10 cellular contexts compared by ENCODE assay signal in the genomic region with DNA sequence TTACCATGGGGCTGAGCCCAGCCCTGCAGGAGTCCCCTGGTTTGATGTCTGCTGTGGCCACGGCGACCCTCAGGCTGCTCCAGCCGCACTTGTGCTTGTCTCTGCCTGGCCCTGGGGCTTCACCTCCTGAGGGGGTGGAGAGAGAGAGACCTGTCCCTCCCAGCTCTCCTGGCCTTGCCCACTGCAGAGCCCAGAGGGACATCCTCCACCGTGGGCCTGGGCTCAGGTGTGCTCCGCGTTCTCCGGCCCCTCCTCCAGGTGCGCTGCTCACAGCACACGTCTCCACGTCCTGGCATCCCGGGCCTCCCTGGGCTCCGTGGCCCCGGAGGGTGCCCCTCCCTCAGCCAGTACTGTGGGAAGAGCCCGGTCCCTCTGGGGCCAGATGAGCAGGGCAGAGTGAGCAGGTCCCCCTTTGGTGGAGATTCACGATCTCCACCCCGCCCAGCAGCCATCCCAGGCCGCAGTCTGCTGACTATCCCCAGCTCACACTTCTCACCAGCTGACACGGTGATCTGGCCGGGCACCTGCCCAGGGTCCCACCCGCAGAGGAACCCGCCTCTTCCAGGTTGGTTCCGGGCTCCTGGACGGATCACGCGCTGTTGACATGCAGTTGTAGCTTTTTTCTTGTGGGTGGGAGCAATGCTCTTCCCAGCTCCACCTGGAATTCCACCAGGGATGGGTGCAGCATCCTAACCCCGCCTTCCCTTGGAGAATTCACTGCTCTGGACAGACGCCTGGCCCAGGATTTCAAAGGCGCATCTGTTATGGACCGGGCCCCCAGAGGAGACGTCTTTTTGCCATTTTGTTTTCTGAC. TPM values are rescaled to one million over a fixed set of nuclear protein-coding genes. Genes with fewer than 3 reads are reported as not detected.
DNase-seq lines count a peak whose midpoint lies in the region; ATAC-seq, FAIRE-seq and TF ChIP-seq lines count a peak whose summit lies in the region.
"Had no signal": no experiment of that assay in that cellular context is flagged by ENCODE, and none has a peak within 500 bp of the region (broad histone marks: within the 10 kb centered on the region; RNA-seq: fewer than 3 reads in every experiment).

No MANE protein-coding gene starts in this region.

- H3K4me1 ChIP-seq in Peyer's patch (peaks cover 0 to 17% (median 0%) of the 10 kb centered on the region in 4 donors), iPS-15b (ENCODE audit: control insufficient read depth, insufficient read depth, low read length) (no peaks in the 10 kb centered on the region)

- H3K4me3 ChIP-seq in Peyer's patch (no peak overlapping the region), iPS-15b (ENCODE audit: low read depth, low read length) (no peak overlapping the region)
- H3K4me3 ChIP-seq: thoracic aorta had no signal

- H3K27me3 ChIP-seq in Peyer's patch (no peaks in the 10 kb centered on the region), iPS-15b (ENCODE audit: control insufficient read depth, insufficient read depth, low read length) (no peaks in the 10 kb centered on the region)

- intact Hi-C loops in posterior vena cava (cut with DNase I): loop anchor here in 1 of 2 donors (2.0 kb wide), 1 partner anchor 15 kb away; no protein-coding TSS in a partner anchor

- ATAC-seq in GM18909 (IDR thresholded peaks at IDR 0.05; ENCODE audit: poor library complexity, unreplicated experiment): no peak
- no peak for ATAC-seq in HG03196 (IDR thresholded peaks at IDR 0.05; ENCODE audit: unreplicated experiment)

- H3K27ac ChIP-seq in Peyer's patch: peak overlapping the region in 3 of 4 donors; percentile 10 to 86 (median 65)

- H3K36me3 ChIP-seq in Peyer's patch: no peaks in the 10 kb centered on the region
- H3K36me3 ChIP-seq in iPS-15b (ENCODE audit: control insufficient read depth, insufficient read depth, low read length): no peaks in the 10 kb centered on the region
- H3K36me3 ChIP-seq: thoracic aorta had no signal

- H3K9me3 ChIP-seq in Peyer's patch (no peaks in the 10 kb centered on the region), iPS-15b (ENCODE audit: control insufficient read depth, insufficient read depth, low read length) (no peaks in the 10 kb centered on the region)
- H3K9me3 ChIP-seq: thoracic aorta had no signal

- peak overlapping the region; percentile 12 for H3K9ac ChIP-seq in iPS-15b (ENCODE audit: low read depth, low read length)

- DNase-seq in H54 (ENCODE audit: insufficient read length, low spot score): peak; percentile 71
- peak in 2 of 3 donors; percentile 57 to 77 for DNase-seq in Peyer's patch
- peak; percentile 72 for DNase-seq in posterior vena cava (ENCODE audit: low spot score)
- no peak for DNase-seq in putamen (ENCODE audit: low spot score)
- DNase-seq in DMS 273 (lab: John Stamatoyannopoulos, UW; ENCODE audit: unreplicated experiment): no peak

- TF ChIP-seq CTCF in Peyer's patch (IDR thresholded peaks at IDR 0.05): no peak

- no peak; the same call in 1 of the 2 replicates for TF ChIP-seq POLR2A in H54 (IDR thresholded peaks at IDR 0.05; ENCODE audit: low read depth, low read length)
- TF ChIP-seq POLR2A in Peyer's patch (IDR thresholded peaks at IDR 0.05): peak in 1 of 2 donors; percentile 35

- no peak for FAIRE-seq in H54 (lab: Jason Lieb, UNC)
- FAIRE-seq: D721Med had no signal

RNA-seq across cellular contexts. Expression of gene POFUT2, which starts 41.8 kb away (rescaled TPM):
- total RNA-seq in Peyer's patch (10 to 100 TPM; 25.6 to 76.4 (median 47.6) TPM), posterior vena cava (10 to 100 TPM; 27.1 to 27.4 TPM)

Comparison
In these comparisons a context has a peak if more than half of its experiments do, and no peak if none do; other contexts are left out.
1. DNase-seq: peak in H54 (single experiment), Peyer's patch (2 of 3) and posterior vena cava (single experiment); none in putamen (single experiment) and DMS 273 (single experiment).